ENCODE assay signal across 8 cellular contexts in the genomic region with DNA sequence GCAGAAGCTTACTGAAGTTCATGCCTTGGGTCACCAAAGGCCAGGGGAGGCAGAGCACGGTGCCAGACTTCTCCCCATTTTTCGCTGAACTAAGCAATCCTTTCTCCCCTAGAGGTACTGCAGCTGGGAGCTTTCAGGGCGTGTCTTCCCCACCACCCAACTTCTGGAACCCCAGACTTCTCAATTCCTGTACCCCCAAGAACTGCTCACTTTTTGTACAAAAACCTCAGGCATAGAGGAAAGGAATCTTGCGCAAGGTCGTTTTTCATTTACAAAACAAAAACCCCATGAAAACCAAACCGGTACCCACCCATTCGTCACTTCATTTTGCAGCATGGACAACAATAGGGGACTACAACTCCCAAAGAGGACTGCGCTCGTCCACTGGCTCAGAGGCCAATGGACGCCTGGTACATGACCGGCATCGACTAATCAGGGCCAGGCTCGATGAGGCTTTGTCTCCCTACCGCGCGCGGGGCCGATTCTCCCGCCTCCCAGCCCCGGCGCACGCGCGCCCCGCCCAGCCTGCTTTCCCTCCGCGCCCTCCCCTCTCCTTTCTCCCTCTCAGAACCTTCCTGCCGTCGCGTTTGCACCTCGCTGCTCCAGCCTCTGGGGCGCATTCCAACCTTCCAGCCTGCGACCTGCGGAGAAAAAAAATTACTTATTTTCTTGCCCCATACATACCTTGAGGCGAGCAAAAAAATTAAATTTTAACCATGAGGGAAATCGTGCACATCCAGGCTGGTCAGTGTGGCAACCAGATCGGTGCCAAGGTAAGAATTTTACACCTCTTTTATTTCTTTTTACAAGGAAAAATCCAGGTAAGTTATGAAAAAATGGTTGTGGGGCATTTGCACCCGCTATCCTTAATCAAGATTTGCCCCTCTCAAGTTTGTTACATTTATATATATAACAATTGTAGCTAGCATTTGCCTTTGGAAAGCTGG. TPM values are rescaled to one million over a fixed set of nuclear protein-coding genes. Genes with fewer than 3 reads are reported as not detected.
DNase-seq lines count a peak whose midpoint lies in the region; TF ChIP-seq lines count a peak whose summit lies in the region.

A gene (plus strand): TSS at position 562 of the 947 bp plus-strand sequence. CDS start 155 bp downstream, at position 717.

- peak within 1 kb of the TSS; percentile 99 for H3K4me3 Mint-ChIP-seq in neural crest cell

- TF ChIP-seq POLR2A in stomach (IDR thresholded peaks at IDR 0.05): peak in 2 of 4 donors; percentile 82 to 91

- peak; percentile 98 for DNase-seq in EL
- peak; percentile 95 for DNase-seq in H7
- peak; percentile 96 for DNase-seq in NAMALWA (ENCODE audit: low spot score)
- DNase-seq in SK-MEL-5 (ENCODE audit: low read depth, low spot score): peak; percentile 98
- DNase-seq in activated naive CD4-positive, alpha-beta T cell (lab: John Stamatoyannopoulos, UW): peak; percentile 81 to 92 (median 84)
- DNase-seq in foreskin fibroblast: peak; percentile 98 to 99
- peak; percentile 94 for DNase-seq in neural crest cell (ENCODE audit: low read depth, low spot score)
- DNase-seq in stomach: peak; percentile 98

- H3K4me1 ChIP-seq in stomach: peaks cover 29 to 69% (median 61%) of the 10 kb centered on the region in 4 donors

- no peak for TF ChIP-seq CTCF in foreskin fibroblast (IDR thresholded peaks at IDR 0.05; ENCODE audit: low read depth, low read length)
- TF ChIP-seq CTCF in neural crest cell (conservative IDR thresholded peaks at IDR 0.05): peak; percentile 30
- TF ChIP-seq CTCF in stomach (IDR thresholded peaks at IDR 0.05): peak in 3 of 7 experiments; percentile 19 to 28 (median 19)

- H3K9me3 ChIP-seq in stomach: no peaks in the 10 kb centered on the region

- H3K27me3 Mint-ChIP-seq in neural crest cell (ENCODE audit: low read depth): peaks cover 49% of the 10 kb centered on the region

- in situ Hi-C loops in SK-MEL-5 (cut with HindIII; ENCODE audit: low pct_unique_long_range_greater_than_20kb, low sequenced_read_pairs): no loop called here

- WGBS in stomach, 5 donors: 0 to 1% (median 0%) methylated on average over 37 to 38 of the region's 38 CpGs

- peak within 1 kb of the TSS; percentile 93 to 99 (median 98) for H3K27ac ChIP-seq in stomach

- peak within 1 kb of the TSS; percentile 100 for H3K27ac Mint-ChIP-seq in neural crest cell (ENCODE audit: unreplicated experiment)

- H3K4me3 ChIP-seq in H7 (ENCODE audit: insufficient read depth, low read depth, low read length) (peak within 1 kb of the TSS; percentile 78), foreskin fibroblast (ENCODE audit: low read depth in 1 of 2, low read length in 2 of 2) (peak within 1 kb of the TSS; percentile 77 to 79), stomach (peak within 1 kb of the TSS; percentile 72 to 90 (median 86))

- H3K9me3 Mint-ChIP-seq in neural crest cell: peaks cover 7% of the 10 kb centered on the region

- H3K27me3 ChIP-seq in H7 (ENCODE audit: control insufficient read depth, insufficient read depth, low read length): no peaks in the 10 kb centered on the region
- H3K27me3 ChIP-seq in stomach: no peaks in the 10 kb centered on the region

- peaks cover 71% of the 10 kb centered on the region for H3K4me1 Mint-ChIP-seq in neural crest cell

- TF ChIP-seq EP300 in stomach (IDR thresholded peaks at IDR 0.05): no peak

- H3K36me3 ChIP-seq in H7 (replicated peaks; ENCODE audit: control insufficient read depth, insufficient read depth, low read length): peaks cover 30% of the 10 kb centered on the region
- H3K36me3 ChIP-seq in stomach: peaks cover 26 to 33% (median 27%) of the 10 kb centered on the region in 4 donors

- intact Hi-C loops in stomach (cut with DNase I; ENCODE audit: low total_unique reads): no loop called here

- H3K36me3 Mint-ChIP-seq in neural crest cell (ENCODE audit: low read depth): peaks cover 56% of the 10 kb centered on the region

RNA-seq across cellular contexts. Expression of the gene that starts here (rescaled TPM):
- total RNA-seq in H7 (2014; rRNA removed; shearing (Covaris generic)): 1,911 and 2,101 TPM in 2 replicates
- total RNA-seq in SK-MEL-5 (2014; rRNA removed; shearing (Covaris generic)): 457 and 505 TPM in 2 replicates
- polyA plus RNA-seq in SK-MEL-5 (2015; cell fraction: cytosol; rRNA removed): 852 and 1,049 TPM in 2 replicates
- 198 and 227 TPM in 2 replicates for polyA plus RNA-seq in SK-MEL-5 (2015; cell fraction: nucleus; rRNA removed)
- total RNA-seq in neural crest cell: 1,986 and 2,086 TPM in 2 replicates
- 100 to 1,000 TPM in 4 of 5 donors, 10 to 100 TPM in 1; 67.5 to 177 (median 109) TPM for total RNA-seq in stomach
- polyA plus RNA-seq in stomach: 100 to 1,000 TPM; 127 to 223 (median 183) TPM

Comparison
In these comparisons a context has a peak if more than half of its experiments do, and no peak if none do; other contexts are left out.
1. Peak in every context shown above with its lines: DNase-seq, H3K4me3 ChIP-seq and H3K27ac ChIP-seq.